ENCODE assay signal across 39 cellular contexts in the genomic region with DNA sequence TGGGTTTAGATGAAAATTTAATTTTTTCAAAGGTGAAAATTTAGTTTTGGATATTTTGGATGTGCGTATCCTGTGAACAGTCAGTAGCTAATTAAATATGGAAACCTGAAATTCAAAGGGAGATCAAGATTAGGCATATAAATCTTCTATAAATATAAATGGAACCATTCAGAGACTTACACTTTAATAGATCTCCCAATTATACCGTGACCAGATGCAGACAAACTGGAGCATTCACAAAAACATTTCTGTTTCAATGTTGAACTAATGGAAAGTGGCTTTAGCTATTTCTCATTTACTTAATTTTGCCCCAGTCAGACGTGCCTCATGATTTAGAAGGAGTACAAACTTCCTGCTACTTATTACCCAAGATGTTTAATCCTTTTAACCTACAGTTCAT. TPM values are rescaled to one million over a fixed set of nuclear protein-coding genes. Genes with fewer than 3 reads are reported as not detected.
"Had no signal": no experiment of that assay in that cellular context is flagged by ENCODE, and none has a peak within 500 bp of the region (broad histone marks: within the 10 kb centered on the region; RNA-seq: fewer than 3 reads in every experiment).

No MANE protein-coding gene starts in this region.

- H3K27me3 ChIP-seq: ascending aorta had no signal

- H3K27me3 Mint-ChIP-seq: activated naive CD4-positive, alpha-beta T cell treated with anti-CD3 and anti-CD28 coated beads, Interleukin-2, amount 10 ng/mL, durations not matched to agents 7 days and 5 days; activated naive CD8-positive, alpha-beta T cell treated with anti-CD3 and anti-CD28 coated beads, Interleukin-2, amount 50 U/mL, for 24 hours; central memory CD8-positive, alpha-beta T cell had no signal

- DNase-seq: activated CD4-positive, alpha-beta memory T cell treated with anti-CD3 and anti-CD28 coated beads, Interleukin-2, amount 10 ng/mL, durations not matched to agents 7 days and 5 days; activated CD4-positive, alpha-beta T cell treated with anti-CD3 and anti-CD28 coated beads for 1 hour; activated CD4-positive, alpha-beta T cell treated with anti-CD3 and anti-CD28 coated beads for 36 hours; activated CD4-positive, alpha-beta T cell treated with anti-CD3 and anti-CD28 coated beads for 48 hours; activated CD4-positive, alpha-beta T cell treated with anti-CD3 and anti-CD28 coated beads, Interleukin-2, amount 10 ng/mL, durations not matched to agents 7 days and 5 days; activated CD4-positive, alpha-beta T cell treated with anti-CD3 and anti-CD28 coated beads, Interleukin-2, amount 50 U/mL, for 48 hours; activated CD4-positive, CD25-positive, alpha-beta regulatory T cell; activated CD8-positive, alpha-beta memory T cell treated with anti-CD3 and anti-CD28 coated beads for 24 hours; activated CD8-positive, alpha-beta memory T cell treated with anti-CD3 and anti-CD28 coated beads, Interleukin-2, amount 10 ng/mL, durations not matched to agents 7 days and 5 days; activated CD8-positive, alpha-beta memory T cell treated with anti-CD3 and anti-CD28 coated beads, Interleukin-2, amount 50 U/mL, for 48 hours; activated CD8-positive, alpha-beta T cell treated with anti-CD3 and anti-CD28 coated beads, Interleukin-2, amount 10 ng/mL, durations not matched to agents 7 days and 5 days; activated effector memory CD4-positive, alpha-beta T cell treated with Interleukin-2 at 50 U/mL for 16 hours; activated gamma-delta T cell; activated naive CD4-positive, alpha-beta T cell treated with anti-CD3 and anti-CD28 coated beads, Interleukin-2, amount 10 ng/mL, durations not matched to agents 7 days and 5 days; activated naive CD4-positive, alpha-beta T cell treated with Interleukin-2 at 50 U/mL for 16 hours; activated naive CD8-positive, alpha-beta T cell treated with anti-CD3 and anti-CD28 coated beads, Interleukin-2, amount 10 ng/mL, durations not matched to agents 7 days and 5 days; activated naive CD8-positive, alpha-beta T cell treated with anti-CD3 and anti-CD28 coated beads, Interleukin-2, amount 50 U/mL, for 24 hours; activated T-cell treated with anti-CD3 and anti-CD28 coated beads, Interleukin-2, amount 50 U/mL, for 24 hours; activated T-cell treated with anti-CD3 and anti-CD28 coated beads, Interleukin-2, amount 50 U/mL, for 48 hours; amygdala; anterior cingulate cortex; caudate nucleus; cerebellar nuclear complex; T-helper 1 cell; T-helper 2 cell; T-helper 9 cell; WERI-Rb-1 had no signal

- H3K27ac Mint-ChIP-seq: activated CD4-positive, alpha-beta memory T cell treated with anti-CD3 and anti-CD28 coated beads, Interleukin-2, amount 10 ng/mL, durations not matched to agents 7 days and 5 days; activated CD4-positive, alpha-beta T cell treated with anti-CD3 and anti-CD28 coated beads for 36 hours; activated CD4-positive, alpha-beta T cell treated with anti-CD3 and anti-CD28 coated beads, Interleukin-2, amount 10 ng/mL, durations not matched to agents 7 days and 5 days; activated CD8-positive, alpha-beta memory T cell treated with anti-CD3 and anti-CD28 coated beads, Interleukin-2, amount 10 ng/mL, durations not matched to agents 7 days and 5 days; activated CD8-positive, alpha-beta T cell treated with anti-CD3 and anti-CD28 coated beads, Interleukin-2, amount 10 ng/mL, durations not matched to agents 7 days and 5 days; activated naive CD4-positive, alpha-beta T cell treated with anti-CD3 and anti-CD28 coated beads, Interleukin-2, amount 10 ng/mL, durations not matched to agents 7 days and 5 days; activated naive CD4-positive, alpha-beta T cell treated with anti-CD3 and anti-CD28 coated beads, Interleukin-2, amount 50 U/mL, for 24 hours; activated naive CD8-positive, alpha-beta T cell; activated naive CD8-positive, alpha-beta T cell treated with anti-CD3 and anti-CD28 coated beads, Interleukin-2, amount 10 ng/mL, durations not matched to agents 7 days and 5 days; activated naive CD8-positive, alpha-beta T cell treated with anti-CD3 and anti-CD28 coated beads, Interleukin-2, amount 50 U/mL, for 24 hours; activated T-cell treated with anti-CD3 and anti-CD28 coated beads, Interleukin-2, amount 50 U/mL, for 24 hours; activated T-helper 2 cell treated with anti-CD3 and anti-CD28 coated beads, Interferon-gamma antibody, Interleukin-2, Interleukin-4, amounts not matched to agents 10 μg/mL and 5 μg/mL and 100 μg/mL, durations not matched to agents 14 hours and 24 hours and 36 hours; brain; T-helper 1 cell treated with Interleukin-12 subunit alpha and Interleukin-12 subunit beta and Interleukin-4 antibody, amounts not matched to agents 30 μg/mL and 1 μg/mL, for 36 hours; T-helper 2 cell treated with Interferon-gamma antibody and Interleukin-4, amounts not matched to agents 5 μg/mL and 100 μg/mL, for 36 hours; WTC11 had no signal

- H3K4me3 Mint-ChIP-seq: activated CD4-positive, alpha-beta memory T cell treated with anti-CD3 and anti-CD28 coated beads, Interleukin-2, amount 10 ng/mL, durations not matched to agents 7 days and 5 days; activated CD4-positive, alpha-beta T cell treated with anti-CD3 and anti-CD28 coated beads for 36 hours; activated CD4-positive, alpha-beta T cell treated with anti-CD3 and anti-CD28 coated beads, Interleukin-2, amount 10 ng/mL, durations not matched to agents 7 days and 5 days; activated CD8-positive, alpha-beta memory T cell treated with anti-CD3 and anti-CD28 coated beads, Interleukin-2, amount 10 ng/mL, durations not matched to agents 7 days and 5 days; activated CD8-positive, alpha-beta T cell treated with anti-CD3 and anti-CD28 coated beads, Interleukin-2, amount 10 ng/mL, durations not matched to agents 7 days and 5 days; activated naive CD4-positive, alpha-beta T cell treated with anti-CD3 and anti-CD28 coated beads, Interleukin-2, amount 10 ng/mL, durations not matched to agents 7 days and 5 days; activated naive CD4-positive, alpha-beta T cell treated with anti-CD3 and anti-CD28 coated beads, Interleukin-2, amount 50 U/mL, for 24 hours; activated naive CD8-positive, alpha-beta T cell; activated naive CD8-positive, alpha-beta T cell treated with anti-CD3 and anti-CD28 coated beads, Interleukin-2, amount 10 ng/mL, durations not matched to agents 7 days and 5 days; activated naive CD8-positive, alpha-beta T cell treated with anti-CD3 and anti-CD28 coated beads, Interleukin-2, amount 50 U/mL, for 24 hours; activated T-cell treated with anti-CD3 and anti-CD28 coated beads, Interleukin-2, amount 50 U/mL, for 24 hours; brain; central memory CD8-positive, alpha-beta T cell; T-helper 1 cell treated with Interleukin-12 subunit alpha and Interleukin-12 subunit beta and Interleukin-4 antibody, amounts not matched to agents 30 μg/mL and 1 μg/mL, for 36 hours; T-helper 2 cell treated with Interferon-gamma antibody and Interleukin-4, amounts not matched to agents 5 μg/mL and 100 μg/mL, for 36 hours; WTC11 had no signal

- H3K4me1 Mint-ChIP-seq: activated CD4-positive, alpha-beta memory T cell treated with anti-CD3 and anti-CD28 coated beads, Interleukin-2, amount 10 ng/mL, durations not matched to agents 7 days and 5 days; activated CD4-positive, alpha-beta T cell treated with anti-CD3 and anti-CD28 coated beads for 36 hours; activated CD4-positive, alpha-beta T cell treated with anti-CD3 and anti-CD28 coated beads, Interleukin-2, amount 10 ng/mL, durations not matched to agents 7 days and 5 days; activated CD8-positive, alpha-beta memory T cell treated with anti-CD3 and anti-CD28 coated beads, Interleukin-2, amount 10 ng/mL, durations not matched to agents 7 days and 5 days; activated naive CD4-positive, alpha-beta T cell treated with anti-CD3 and anti-CD28 coated beads, Interleukin-2, amount 10 ng/mL, durations not matched to agents 7 days and 5 days; activated naive CD4-positive, alpha-beta T cell treated with anti-CD3 and anti-CD28 coated beads, Interleukin-2, amount 50 U/mL, for 24 hours; activated naive CD8-positive, alpha-beta T cell treated with anti-CD3 and anti-CD28 coated beads, Interleukin-2, amount 10 ng/mL, durations not matched to agents 7 days and 5 days; activated naive CD8-positive, alpha-beta T cell treated with anti-CD3 and anti-CD28 coated beads, Interleukin-2, amount 50 U/mL, for 24 hours; brain; central memory CD8-positive, alpha-beta T cell had no signal

- H3K4me1 ChIP-seq: ascending aorta had no signal

- H3K4me3 ChIP-seq: ascending aorta, cardiac muscle cell had no signal

- H3K9me3 Mint-ChIP-seq: activated naive CD4-positive, alpha-beta T cell treated with anti-CD3 and anti-CD28 coated beads, Interleukin-2, amount 10 ng/mL, durations not matched to agents 7 days and 5 days; activated naive CD8-positive, alpha-beta T cell treated with anti-CD3 and anti-CD28 coated beads, Interleukin-2, amount 10 ng/mL, durations not matched to agents 7 days and 5 days; activated T-helper 2 cell treated with anti-CD3 and anti-CD28 coated beads, Interferon-gamma antibody, Interleukin-2, Interleukin-4, amounts not matched to agents 10 μg/mL and 5 μg/mL and 100 μg/mL, durations not matched to agents 14 hours and 24 hours and 36 hours; central memory CD8-positive, alpha-beta T cell; T-helper 1 cell treated with Interleukin-12 subunit alpha and Interleukin-12 subunit beta and Interleukin-4 antibody, amounts not matched to agents 30 μg/mL and 1 μg/mL, for 36 hours; T-helper 2 cell treated with Interferon-gamma antibody and Interleukin-4, amounts not matched to agents 5 μg/mL and 100 μg/mL, for 36 hours had no signal

- H3K27ac ChIP-seq: ascending aorta, cardiac muscle cell, WERI-Rb-1 had no signal

- H3K36me3 ChIP-seq: ascending aorta, cardiac muscle cell, WERI-Rb-1 had no signal

- H3K9me3 ChIP-seq: ascending aorta had no signal

- H3K36me3 Mint-ChIP-seq: activated CD8-positive, alpha-beta memory T cell treated with anti-CD3 and anti-CD28 coated beads, Interleukin-2, amount 10 ng/mL, durations not matched to agents 7 days and 5 days; activated naive CD4-positive, alpha-beta T cell treated with anti-CD3 and anti-CD28 coated beads, Interleukin-2, amount 10 ng/mL, durations not matched to agents 7 days and 5 days; activated naive CD4-positive, alpha-beta T cell treated with anti-CD3 and anti-CD28 coated beads, Interleukin-2, amount 50 U/mL, for 24 hours; activated naive CD8-positive, alpha-beta T cell; activated naive CD8-positive, alpha-beta T cell treated with anti-CD3 and anti-CD28 coated beads, Interleukin-2, amount 10 ng/mL, durations not matched to agents 7 days and 5 days; brain; WTC11 had no signal

RNA-seq across cellular contexts. Expression of gene POU1F1, which starts 29.1 kb away (rescaled TPM):
- total RNA-seq: activated CD4-positive, alpha-beta memory T cell treated with anti-CD3 and anti-CD28 coated beads, Interleukin-2, amount 10 ng/mL, durations not matched to agents 7 days and 5 days; activated CD4-positive, alpha-beta T cell treated with anti-CD3 and anti-CD28 coated beads for 36 hours; activated CD4-positive, alpha-beta T cell treated with anti-CD3 and anti-CD28 coated beads, Interleukin-2, amount 10 ng/mL, durations not matched to agents 7 days and 5 days; activated CD8-positive, alpha-beta memory T cell treated with anti-CD3 and anti-CD28 coated beads, Interleukin-2, amount 10 ng/mL, durations not matched to agents 7 days and 5 days; activated CD8-positive, alpha-beta T cell treated with anti-CD3 and anti-CD28 coated beads, Interleukin-2, amount 10 ng/mL, durations not matched to agents 7 days and 5 days; activated naive CD8-positive, alpha-beta T cell treated with anti-CD3 and anti-CD28 coated beads, Interleukin-2, amount 10 ng/mL, durations not matched to agents 7 days and 5 days; activated T-helper 2 cell treated with anti-CD3 and anti-CD28 coated beads, Interferon-gamma antibody, Interleukin-2, Interleukin-4, amounts not matched to agents 10 μg/mL and 5 μg/mL and 100 μg/mL, durations not matched to agents 14 hours and 24 hours and 36 hours; ascending aorta; bronchial epithelial cell; cardiac muscle cell; chondrocyte; WTC11 had no signal
